29 cellular contexts compared by ENCODE assay signal in the genomic region with DNA sequence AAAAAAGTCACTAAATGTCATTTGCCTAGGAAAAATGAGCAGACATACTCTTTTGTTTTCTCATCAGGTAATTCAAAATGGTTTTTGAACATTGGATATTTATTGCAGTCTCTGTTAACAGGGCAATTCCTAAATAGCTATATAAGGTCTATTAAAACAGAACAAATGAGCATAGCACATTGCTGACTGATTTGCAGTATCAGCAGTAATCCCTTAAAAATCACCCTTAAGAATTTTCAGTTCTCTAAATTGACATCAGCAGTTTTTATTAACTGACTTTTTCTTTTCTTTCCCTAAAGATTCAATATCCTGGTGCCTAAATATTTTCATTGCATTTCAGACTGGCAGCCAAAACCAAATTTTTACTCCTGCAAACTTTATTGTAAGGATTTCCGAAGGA.
"Had no signal": no experiment of that assay in that cellular context is flagged by ENCODE, and none has a peak within 500 bp of the region (broad histone marks: within the 10 kb centered on the region; RNA-seq: fewer than 3 reads in every experiment).

No MANE protein-coding gene starts in this region.

- H3K36me3 ChIP-seq: neural progenitor cell, ovary, spleen, suprapubic skin, tibial artery, upper lobe of left lung, vagina had no signal

- H3K9ac ChIP-seq: neural progenitor cell, parathyroid adenoma had no signal

- FAIRE-seq: urothelium cell line had no signal

- H3K4me2 ChIP-seq: neural progenitor cell, smooth muscle cell had no signal

- ATAC-seq: natural killer cell; psoas muscle; right cardiac atrium; sciatic nerve; stimulated activated memory B cell treated with anti-CD40 and anti-IgM and Interleukin-4, amounts not matched to agents 10 μg/mL and 1 μg/mL and 100 μg/mL, for 72 hours; stimulated activated naive CD8-positive, alpha-beta T cell treated with anti-CD3 and anti-CD28 coated beads, Interleukin-15, amount 100 ng/mL, for 72 hours; stimulated activated naive CD8-positive, alpha-beta T cell treated with anti-CD3 and anti-CD28 coated beads, Interleukin-15, Interleukin-2, amounts not matched to agents 100 U/mL and 50 U/mL, for 24 hours had no signal

- H3K4me3 ChIP-seq: neural progenitor cell, ovary, psoas muscle, skin epidermis, smooth muscle cell, spleen, suprapubic skin, testis, tibial artery, upper lobe of left lung, vagina had no signal

- H3K9me3 ChIP-seq: ovary, psoas muscle, spleen, suprapubic skin, testis, tibial artery, upper lobe of left lung, vagina had no signal

- H2AFZ ChIP-seq: neural progenitor cell, parathyroid adenoma had no signal

- DNase-seq: natural killer cell; occipital lobe; ovary; posterior cingulate gyrus; psoas muscle; right cardiac atrium; spleen; stimulated activated CD4-positive, alpha-beta T cell treated with anti-CD3 and anti-CD28 coated beads, Interleukin-12 subunit alpha, Interleukin-12 subunit beta, amount 100 ng/mL, for 4 hours; stimulated activated CD4-positive, alpha-beta T cell treated with anti-CD3 and anti-CD28 coated beads, Interleukin-1b, Interleukin-23, amount 100 ng/mL, for 48 hours; stimulated activated CD4-positive, alpha-beta T cell treated with anti-CD3 and anti-CD28 coated beads, Interleukin-4, amount 100 ng/mL, for 1 hour; stimulated activated CD4-positive, alpha-beta T cell treated with anti-CD3 and anti-CD28 coated beads, Interleukin-4, amount 100 ng/mL, for 4 hours; stimulated activated CD8-positive, alpha-beta memory T cell treated with anti-CD3 and anti-CD28 coated beads, Interleukin-4, amount 100 ng/mL, for 48 hours; stimulated activated naive CD4-positive, alpha-beta T cell; stimulated activated naive CD8-positive, alpha-beta T cell treated with anti-CD3 and anti-CD28 coated beads, Interleukin-15, amount 100 ng/mL, for 72 hours; stimulated activated naive CD8-positive, alpha-beta T cell treated with anti-CD3 and anti-CD28 coated beads, Interleukin-15, Interleukin-2, amounts not matched to agents 100 U/mL and 50 U/mL, for 24 hours; substantia nigra; testis; tibial artery; trophoblast cell; upper lobe of left lung had no signal

- H3K79me2 ChIP-seq: parathyroid adenoma had no signal

- H3K27me3 ChIP-seq: neural progenitor cell, ovary, spleen, suprapubic skin, testis, tibial artery, upper lobe of left lung, vagina had no signal

- H3K27ac ChIP-seq: neural progenitor cell, ovary, parathyroid adenoma, psoas muscle, skin epidermis, spleen, suprapubic skin, testis, tibial artery, upper lobe of left lung, vagina had no signal

- H3K4me1 ChIP-seq: neural progenitor cell, parathyroid adenoma, psoas muscle, spleen, suprapubic skin, testis, tibial artery, upper lobe of left lung, vagina had no signal
